ENCODE assay signal across 1 cellular context in the genomic region with DNA sequence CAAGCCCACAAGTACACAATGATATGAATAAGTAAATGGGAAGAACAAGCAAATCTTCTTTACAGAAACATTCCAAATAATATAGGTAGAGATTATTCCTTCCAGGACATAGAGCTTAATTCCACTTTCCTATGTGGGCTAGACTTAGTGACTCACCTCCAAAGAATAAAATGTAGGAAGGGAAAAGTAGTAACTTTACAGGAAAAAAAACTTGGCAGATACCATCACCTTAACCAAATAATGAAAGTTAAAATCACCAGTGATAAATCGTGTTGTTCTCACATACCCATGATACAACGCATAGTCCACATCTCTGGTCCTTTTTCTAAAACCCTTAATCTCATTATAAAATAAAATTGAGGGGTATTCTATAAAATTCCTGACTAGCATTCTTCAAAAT.
TF ChIP-seq lines count a peak whose summit lies in the region.

No MANE protein-coding gene starts in this region.

TF ChIP-seq in SK-N-SH, 30 proteins besides CTCF, POLR2A, EP300 and RAD21 (continued from another document):
- TF ChIP-seq, protein P1, sequence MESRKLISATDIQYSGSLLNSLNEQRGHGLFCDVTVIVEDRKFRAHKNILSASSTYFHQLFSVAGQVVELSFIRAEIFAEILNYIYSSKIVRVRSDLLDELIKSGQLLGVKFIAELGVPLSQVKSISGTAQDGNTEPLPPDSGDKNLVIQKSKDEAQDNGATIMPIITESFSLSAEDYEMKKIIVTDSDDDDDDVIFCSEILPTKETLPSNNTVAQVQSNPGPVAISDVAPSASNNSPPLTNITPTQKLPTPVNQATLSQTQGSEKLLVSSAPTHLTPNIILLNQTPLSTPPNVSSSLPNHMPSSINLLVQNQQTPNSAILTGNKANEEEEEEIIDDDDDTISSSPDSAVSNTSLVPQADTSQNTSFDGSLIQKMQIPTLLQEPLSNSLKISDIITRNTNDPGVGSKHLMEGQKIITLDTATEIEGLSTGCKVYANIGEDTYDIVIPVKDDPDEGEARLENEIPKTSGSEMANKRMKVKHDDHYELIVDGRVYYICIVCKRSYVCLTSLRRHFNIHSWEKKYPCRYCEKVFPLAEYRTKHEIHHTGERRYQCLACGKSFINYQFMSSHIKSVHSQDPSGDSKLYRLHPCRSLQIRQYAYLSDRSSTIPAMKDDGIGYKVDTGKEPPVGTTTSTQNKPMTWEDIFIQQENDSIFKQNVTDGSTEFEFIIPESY (IDR thresholded peaks at IDR 0.05; ENCODE audit: borderline replicate concordance, low read depth) = no peak
- TF ChIP-seq POLR2AphosphoS5 (IDR thresholded peaks at IDR 0.05; ENCODE audit: low read depth, low read length) = no peak
- no peak for TF ChIP-seq SIN3A (IDR thresholded peaks at IDR 0.05; ENCODE audit: borderline replicate concordance, low read depth, low read length)
- TF ChIP-seq, protein P2, sequence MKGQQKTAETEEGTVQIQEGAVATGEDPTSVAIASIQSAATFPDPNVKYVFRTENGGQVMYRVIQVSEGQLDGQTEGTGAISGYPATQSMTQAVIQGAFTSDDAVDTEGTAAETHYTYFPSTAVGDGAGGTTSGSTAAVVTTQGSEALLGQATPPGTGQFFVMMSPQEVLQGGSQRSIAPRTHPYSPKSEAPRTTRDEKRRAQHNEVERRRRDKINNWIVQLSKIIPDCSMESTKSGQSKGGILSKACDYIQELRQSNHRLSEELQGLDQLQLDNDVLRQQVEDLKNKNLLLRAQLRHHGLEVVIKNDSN (IDR thresholded peaks at IDR 0.05; ENCODE audit: borderline replicate concordance, low read depth) = no peak
- TF ChIP-seq CHD2 (IDR thresholded peaks at IDR 0.05; ENCODE audit: low read length, partially characterized antibody) = no peak
- TF ChIP-seq GATA2 (CRISPR knock-in tag; IDR thresholded peaks at IDR 0.05) = no peak
